ENCODE assay signal across 11 cellular contexts in genomic region chr10:113496124-113496523, GRCh38. TPM values are rescaled to one million over a fixed set of nuclear protein-coding genes. Genes with fewer than 3 reads are reported as not detected.
"Had no signal": no experiment of that assay in that cellular context is flagged by ENCODE, and none has a peak within 500 bp of the region (broad histone marks: within the 10 kb centered on the region; RNA-seq: fewer than 3 reads in every experiment).

No MANE protein-coding gene starts in this region.

- H3K4me1 ChIP-seq: body of pancreas had no signal

- H3K27ac ChIP-seq: body of pancreas, SK-N-MC had no signal

- H3K27me3 ChIP-seq: body of pancreas had no signal

- H3K9me3 ChIP-seq: body of pancreas had no signal

- DNase-seq: activated CD4-positive, alpha-beta T cell treated with anti-CD3 and anti-CD28 coated beads, Interleukin-2, amount 10 ng/mL, durations not matched to agents 24 days and 14 days; amniotic stem cell; body of pancreas; effector memory CD8-positive, alpha-beta T cell; immature natural killer cell; left cardiac atrium; small intestine had no signal

- H3K4me3 ChIP-seq: body of pancreas, SK-N-MC had no signal

RNA-seq across cellular contexts. Expression of gene HABP2, which starts 56.7 kb away (rescaled TPM):
- total RNA-seq: activated CD4-positive, alpha-beta T cell treated with anti-CD3 and anti-CD28 coated beads, Interleukin-2, amount 10 ng/mL, durations not matched to agents 24 days and 14 days; activated CD8-positive, alpha-beta memory T cell treated with anti-CD3 and anti-CD28 coated beads for 36 hours; activated T-helper 2 cell treated with anti-CD3 and anti-CD28 coated beads, Interferon-gamma antibody, Interleukin-2, Interleukin-4, amounts not matched to agents 10 μg/mL and 5 μg/mL and 100 μg/mL, durations not matched to agents 14 hours and 24 hours and 36 hours; left cardiac atrium; T-helper 1 cell treated with Interleukin-12 subunit alpha and Interleukin-12 subunit beta and Interleukin-4 antibody, amounts not matched to agents 30 ng/mL and 1 ng/mL, for 36 hours had no signal
